Comparison of ENCODE assay signal across 28 cellular contexts in the genomic region with DNA sequence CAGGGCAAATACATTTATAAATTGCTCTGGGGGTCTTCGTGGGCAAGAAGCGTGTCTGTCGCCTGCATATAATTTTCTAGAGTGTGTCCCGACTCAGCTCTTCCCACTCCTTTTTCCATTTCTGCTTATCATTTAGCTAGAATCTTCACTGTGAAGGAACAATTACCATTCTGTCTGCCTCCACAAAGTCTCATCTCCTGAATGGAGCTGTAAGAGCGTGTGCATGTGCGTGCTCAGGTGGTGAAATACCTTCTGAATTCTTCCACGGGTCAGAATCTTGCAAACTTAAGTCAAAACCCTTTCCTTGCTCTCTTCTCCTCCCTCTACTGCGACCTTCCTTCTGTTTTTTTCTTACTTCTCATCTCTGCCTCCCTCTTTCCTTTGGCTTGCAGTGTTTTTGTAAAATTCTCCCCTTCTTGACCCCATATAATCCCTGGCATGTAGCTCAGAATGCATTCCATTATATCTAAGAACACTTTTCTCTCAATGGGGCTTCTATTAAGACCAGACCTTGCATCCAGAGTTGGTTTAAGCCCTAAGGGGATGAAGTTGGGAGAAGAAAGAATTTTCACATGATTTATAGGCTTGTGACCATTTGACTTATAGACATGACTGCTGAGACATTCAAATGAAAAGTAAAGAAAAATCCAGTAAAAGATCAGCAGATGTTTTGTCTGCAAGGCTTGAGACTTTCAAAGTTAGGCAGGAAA. TPM values are rescaled to one million over a fixed set of nuclear protein-coding genes. Genes with fewer than 3 reads are reported as not detected.
DNase-seq lines count a peak whose midpoint lies in the region; ATAC-seq, FAIRE-seq and TF ChIP-seq lines count a peak whose summit lies in the region.
"Had no signal": no experiment of that assay in that cellular context is flagged by ENCODE, and none has a peak within 500 bp of the region (broad histone marks: within the 10 kb centered on the region; RNA-seq: fewer than 3 reads in every experiment).

No MANE protein-coding gene starts in this region.

- H3K56ac ChIP-seq in IMR-90 (ENCODE audit: extremely low read depth, insufficient read depth, low read length), result no peak overlapping the region

- H3K4me3 Mint-ChIP-seq in neural progenitor cell, result no peak overlapping the region
- H3K4me3 Mint-ChIP-seq: activated naive CD4-positive, alpha-beta T cell treated with anti-CD3 and anti-CD28 coated beads for 36 hours; activated T-cell treated with anti-CD3 and anti-CD28 coated beads, Interleukin-2, amount 50 U/mL, for 72 hours; CD8-positive, alpha-beta memory T cell; central memory CD8-positive, alpha-beta T cell; GM23338; stimulated activated memory B cell treated with anti-CD40 and anti-IgM and Interleukin-4, amounts not matched to agents 10 μg/mL and 1 μg/mL and 100 μg/mL, for 72 hours had no signal

- H3K9ac ChIP-seq in IMR-90 (ENCODE audit: low read depth, low read length) (no peak overlapping the region), neural progenitor cell (no peak overlapping the region)

- H2BK5ac ChIP-seq in IMR-90 (ENCODE audit: low read depth, low read length, poor library complexity, severe bottlenecking), result no peak overlapping the region

- intact Hi-C loops in IMR-90 (cut with micrococcal nuclease), result no loop called here

- no peak overlapping the region for H3K4ac ChIP-seq in IMR-90 (ENCODE audit: low read depth, low read length)

- H3K27me3 ChIP-seq in IMR-90 (ENCODE audit: control insufficient read depth, insufficient read depth, low read length), result no peaks in the 10 kb centered on the region
- H3K27me3 ChIP-seq in bronchial epithelial cell (ENCODE audit: control insufficient read depth, insufficient read depth, low read length), result no peaks in the 10 kb centered on the region
- no peaks in the 10 kb centered on the region for H3K27me3 ChIP-seq in neural progenitor cell
- H3K27me3 ChIP-seq: gastroesophageal sphincter had no signal

- FAIRE-seq in bronchial epithelial cell (lab: Jason Lieb, UNC), result peak; percentile 36

- TF ChIP-seq RAD21 in IMR-90 (IDR thresholded peaks at IDR 0.05; ENCODE audit: low read length), result no peak

- H3K9me3 ChIP-seq in IMR-90 (ENCODE audit: control insufficient read depth, insufficient read depth, low read length), result no peaks in the 10 kb centered on the region
- no peaks in the 10 kb centered on the region for H3K9me3 ChIP-seq in neural progenitor cell (ENCODE audit: low read depth)
- H3K9me3 ChIP-seq: gastroesophageal sphincter, lower lobe of right lung had no signal

- peaks cover 10% of the 10 kb centered on the region for H3K4me1 ChIP-seq in IMR-90 (ENCODE audit: control insufficient read depth, insufficient read depth, low read length)
- peaks cover 25% of the 10 kb centered on the region for H3K4me1 ChIP-seq in neural progenitor cell
- H3K4me1 ChIP-seq: gastroesophageal sphincter, lower lobe of right lung had no signal

- peak overlapping the region; percentile 50 for H3K27ac Mint-ChIP-seq in neural progenitor cell
- H3K27ac Mint-ChIP-seq: activated naive CD4-positive, alpha-beta T cell treated with anti-CD3 and anti-CD28 coated beads for 36 hours; activated T-cell treated with anti-CD3 and anti-CD28 coated beads, Interleukin-2, amount 50 U/mL, for 72 hours; CD8-positive, alpha-beta memory T cell; GM23338; stimulated activated memory B cell treated with anti-CD40 and anti-IgM and Interleukin-4, amounts not matched to agents 10 μg/mL and 1 μg/mL and 100 μg/mL, for 72 hours had no signal

- peaks cover 12% of the 10 kb centered on the region for H3F3A ChIP-seq in neural progenitor cell (ENCODE audit: low read depth)

- 100% methylated on average over 3 of the region's 8 CpGs; no CpG with 5 or more reads in 1 of the 2 experiments for WGBS in IMR-90 (ENCODE audit: extremely low coverage in 2 of 2, insufficient read length in 1 of 2), 2 experiments

- H2BK20ac ChIP-seq in IMR-90 (ENCODE audit: low read depth, low read length), result no peak overlapping the region

- in situ Hi-C loops in IMR-90 (cut with MboI; ENCODE audit: low sequenced_read_pairs), result no loop called here

- no peak overlapping the region for H3K14ac ChIP-seq in IMR-90 (replicated peaks; ENCODE audit: low read depth, low read length)

- no peaks in the 10 kb centered on the region for H3K36me3 Mint-ChIP-seq in neural progenitor cell
- H3K36me3 Mint-ChIP-seq: stimulated activated memory B cell treated with anti-CD40 and anti-IgM and Interleukin-4, amounts not matched to agents 10 μg/mL and 1 μg/mL and 100 μg/mL, for 72 hours had no signal

- peaks cover 11% of the 10 kb centered on the region for H3K9me1 ChIP-seq in IMR-90 (ENCODE audit: insufficient read depth, low read length)

- 0 out of 2 replicates have a peak, but pooled peaks have one; percentile 13 for ATAC-seq in IMR-90 (ENCODE audit: low read depth)
- ATAC-seq in GM19328 (IDR thresholded peaks at IDR 0.05; ENCODE audit: unreplicated experiment), result no peak
- ATAC-seq: activated T-cell treated with anti-CD3 and anti-CD28 coated beads, Interleukin-2, amount 50 U/mL, for 72 hours; gastroesophageal sphincter; GM23338; stimulated activated memory B cell treated with anti-CD40 and anti-IgM and Interleukin-4, amounts not matched to agents 10 μg/mL and 1 μg/mL and 100 μg/mL, for 72 hours had no signal

- H3K27me3 Mint-ChIP-seq in neural progenitor cell (ENCODE audit: insufficient read depth, low read depth), result peaks cover 2% of the 10 kb centered on the region

- H4K20me1 ChIP-seq in IMR-90 (ENCODE audit: insufficient read depth, low read length) (no peaks in the 10 kb centered on the region), neural progenitor cell (ENCODE audit: low read depth) (no peaks in the 10 kb centered on the region)

- no peaks in the 10 kb centered on the region for H3K79me1 ChIP-seq in IMR-90 (ENCODE audit: low read depth in 1 of 2, low read length in 2 of 2)

- no peak overlapping the region for H4K91ac ChIP-seq in IMR-90 (ENCODE audit: insufficient read depth, low read depth, low read length)

- TF ChIP-seq CTCF in IMR-90 (conservative IDR thresholded peaks at IDR 0.05; ENCODE audit: low read depth, low read length) (no peak), bronchial epithelial cell (IDR thresholded peaks at IDR 0.05; ENCODE audit: insufficient read depth, low read length, severe bottlenecking) (no peak), neural progenitor cell (IDR thresholded peaks at IDR 0.05) (no peak)

- H3K9me3 Mint-ChIP-seq in neural progenitor cell, result peaks cover 2% of the 10 kb centered on the region
- H3K9me3 Mint-ChIP-seq: activated naive CD4-positive, alpha-beta T cell treated with anti-CD3 and anti-CD28 coated beads for 36 hours; activated T-cell treated with anti-CD3 and anti-CD28 coated beads, Interleukin-2, amount 50 U/mL, for 72 hours; CD8-positive, alpha-beta memory T cell; central memory CD8-positive, alpha-beta T cell; GM23338; stimulated activated memory B cell treated with anti-CD40 and anti-IgM and Interleukin-4, amounts not matched to agents 10 μg/mL and 1 μg/mL and 100 μg/mL, for 72 hours had no signal

- TF ChIP-seq POLR2A in IMR-90 (IDR thresholded peaks at IDR 0.05; ENCODE audit: low read depth, low read length), result no peak

- no peak overlapping the region for H2BK15ac ChIP-seq in IMR-90 (ENCODE audit: low read depth, low read length)

- H3K36me3 ChIP-seq in IMR-90 (ENCODE audit: control insufficient read depth, insufficient read depth, low read length) (no peaks in the 10 kb centered on the region), bronchial epithelial cell (ENCODE audit: control insufficient read depth, insufficient read depth, low read length) (no peaks in the 10 kb centered on the region), neural progenitor cell (no peaks in the 10 kb centered on the region)
- H3K36me3 ChIP-seq: gastroesophageal sphincter, lower lobe of right lung had no signal

- no peak overlapping the region for H4K5ac ChIP-seq in IMR-90 (ENCODE audit: low read depth, low read length)

- peak overlapping the region; percentile 44 for H2AK9ac ChIP-seq in IMR-90 (replicated peaks; ENCODE audit: low read depth, low read length, poor library complexity)

- H3K18ac ChIP-seq in IMR-90 (ENCODE audit: low read depth, low read length), result no peak overlapping the region

- dilution Hi-C loops in IMR-90 (cut with HindIII; ENCODE audit: low sequenced_read_pairs, unreplicated experiment), result no loop called here

- H3K4me1 Mint-ChIP-seq in neural progenitor cell, result peaks cover 50% of the 10 kb centered on the region
- H3K4me1 Mint-ChIP-seq: CD8-positive, alpha-beta memory T cell; central memory CD8-positive, alpha-beta T cell; stimulated activated memory B cell treated with anti-CD40 and anti-IgM and Interleukin-4, amounts not matched to agents 10 μg/mL and 1 μg/mL and 100 μg/mL, for 72 hours had no signal

- H3K27ac ChIP-seq in IMR-90 (ENCODE audit: insufficient read depth, low read length), result no peak overlapping the region
- H3K27ac ChIP-seq in neural progenitor cell, result no peak overlapping the region
- H3K27ac ChIP-seq: gastroesophageal sphincter, lower lobe of right lung, skin epidermis had no signal

- no peak overlapping the region for H2AK5ac ChIP-seq in IMR-90 (ENCODE audit: low read depth, low read length)

- H3K4me2 ChIP-seq in IMR-90 (ENCODE audit: low read depth, low read length), result no peak overlapping the region
- H3K4me2 ChIP-seq in neural progenitor cell, result no peak overlapping the region
- H3K4me2 ChIP-seq: GM23338 had no signal

- H3K4me3 ChIP-seq in IMR-90 (ENCODE audit: insufficient read depth, low read depth, low read length), result no peak overlapping the region
- no peak overlapping the region for H3K4me3 ChIP-seq in bronchial epithelial cell (ENCODE audit: low read depth, low read length)
- no peak overlapping the region for H3K4me3 ChIP-seq in neural progenitor cell
- H3K4me3 ChIP-seq: gastroesophageal sphincter, GM23338, lower lobe of right lung, skin epidermis had no signal

- H3K79me2 ChIP-seq in neural progenitor cell (ENCODE audit: low read depth), result no peaks in the 10 kb centered on the region

- POLR2A ChIA-PET in IMR-90 (lab: Charles Lee; ENCODE audit: unreplicated experiment), result interaction anchor here (0.5 kb wide), 1 partner anchor 68 kb away, joined by 4 read pairs; the partner anchor contains the start of gene EMP1

- BruUV-seq in IMR-90 (replicated peaks; lab: Mats Ljungman, UMichigan), result no TSS peak

- H2BK120ac ChIP-seq in IMR-90 (ENCODE audit: low read depth, low read length), result no peak overlapping the region

- no peak overlapping the region for H3K23ac ChIP-seq in IMR-90 (ENCODE audit: low read depth, low read length)

- no peak overlapping the region for H4K8ac ChIP-seq in IMR-90 (ENCODE audit: low read depth in 2 of 2, low read length in 2 of 2)

- H2AFZ ChIP-seq in IMR-90 (replicated peaks; ENCODE audit: low read length, poor library complexity), result no peak overlapping the region
- H2AFZ ChIP-seq in neural progenitor cell (replicated peaks), result peak overlapping the region; percentile 36
- H2AFZ ChIP-seq: GM23338 had no signal

- CTCF ChIA-PET in IMR-90 (lab: Yijun Ruan, JAX), result no interaction called here

- peak; percentile 89 for DNase-seq in COLO829 (ENCODE audit: low spot score)
- no peak for DNase-seq in IMR-90
- no peak for DNase-seq in bronchial epithelial cell (ENCODE audit: low read depth)
- DNase-seq in neural progenitor cell (ENCODE audit: low spot score), result no peak
- DNase-seq in iPS-NIHi7 (ENCODE audit: extremely low spot score), result no peak
- no peak for DNase-seq in midbrain (lab: John Stamatoyannopoulos, UW)
- DNase-seq in 8988T, result no peak
- DNase-seq: activated CD4-positive, alpha-beta T cell treated with anti-CD3 and anti-CD28 coated beads for 4 hours; activated naive CD4-positive, alpha-beta T cell treated with anti-CD3 and anti-CD28 coated beads for 36 hours; activated T-cell treated with anti-CD3 and anti-CD28 coated beads, Interleukin-2, amount 50 U/mL, for 72 hours; anterior cingulate cortex; CD8-positive, alpha-beta memory T cell; DND-41; lower lobe of right lung; MM.1S; NCI-H1436 treated with DMSO at 0.1 percent for 48 hours; NCI-H69; Right ventricle myocardium superior; stimulated activated CD4-positive, alpha-beta T cell treated with anti-CD3 and anti-CD28 coated beads, Interleukin-2, amount 100 ng/mL, for 24 hours had no signal

RNA-seq across cellular contexts. Expression of gene GSG1, which starts 25.0 kb away (rescaled TPM):
- 2.5 and 2.9 TPM in 2 replicates for total RNA-seq in IMR-90 (2012; rRNA removed)
- 1.8 and 2.1 TPM in 2 replicates for polyA plus RNA-seq in IMR-90 (2012; rRNA removed)
- polyA plus RNA-seq in IMR-90 (2012; cell fraction: cytosol; rRNA removed), result 1.6 and 2.0 TPM in 2 replicates
- 0.99 and 1.5 TPM in 2 replicates for polyA plus RNA-seq in IMR-90 (2012; cell fraction: nucleus; rRNA removed; ENCODE audit: low replicate concordance)
- not detected in 2 replicates for total RNA-seq in bronchial epithelial cell
- not detected in 2 replicates for total RNA-seq in neural progenitor cell (ENCODE audit: low replicate concordance)
- total RNA-seq: activated naive CD4-positive, alpha-beta T cell treated with anti-CD3 and anti-CD28 coated beads for 36 hours; activated T-cell treated with anti-CD3 and anti-CD28 coated beads, Interleukin-2, amount 50 U/mL, for 72 hours; CD8-positive, alpha-beta memory T cell; gastroesophageal sphincter; kidney epithelial cell; lower lobe of right lung; pulmonary artery endothelial cell; Right ventricle myocardium superior; temporal lobe had no signal
- polyA plus RNA-seq: CD8-positive, alpha-beta memory T cell had no signal
